Comparison of ENCODE assay signal across 9 cellular contexts in the genomic region with DNA sequence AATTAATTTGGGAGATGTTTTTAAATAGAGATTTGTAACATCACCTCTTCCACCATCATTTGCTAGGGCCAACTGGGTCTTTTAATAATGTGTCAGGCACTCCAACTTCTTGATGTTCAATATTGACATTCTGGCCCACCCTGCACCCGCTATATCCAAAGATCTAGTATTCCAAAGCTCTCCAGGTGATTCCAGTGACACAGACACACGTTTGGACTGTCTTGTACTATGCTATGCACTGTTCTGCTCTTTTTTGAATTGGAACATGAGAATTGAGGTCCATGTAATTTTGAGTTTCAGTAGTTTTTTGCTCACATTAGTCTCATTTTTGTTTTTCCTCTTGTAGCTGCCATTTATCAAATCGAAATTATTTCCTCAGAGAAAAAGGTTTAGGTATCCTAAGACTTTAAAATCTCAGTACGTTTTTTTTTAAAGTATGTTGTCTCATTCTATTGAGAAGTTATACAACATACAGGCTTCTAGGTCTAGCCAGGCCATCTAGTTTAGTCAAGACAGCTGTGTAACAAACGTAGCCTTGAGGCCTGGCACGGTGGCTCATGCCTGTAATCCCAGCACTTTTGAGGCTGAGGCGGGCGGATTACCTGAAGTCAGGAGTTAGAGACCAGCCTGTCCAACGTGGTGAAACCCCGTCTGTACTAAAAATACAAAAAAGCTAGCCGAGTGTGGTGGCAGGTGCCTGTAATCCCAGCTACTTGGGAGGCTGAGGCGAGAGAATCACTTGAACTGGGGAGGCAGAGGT. TPM values are rescaled to one million over a fixed set of nuclear protein-coding genes. Genes with fewer than 3 reads are reported as not detected.
DNase-seq lines count a peak whose midpoint lies in the region; ATAC-seq and TF ChIP-seq lines count a peak whose summit lies in the region.
"Had no signal": no experiment of that assay in that cellular context is flagged by ENCODE, and none has a peak within 500 bp of the region (broad histone marks: within the 10 kb centered on the region; RNA-seq: fewer than 3 reads in every experiment).

No MANE protein-coding gene starts in this region.

- POLR2A ChIA-PET in AG04449 (lab: Yijun Ruan, JAX) = interaction anchor here (0.5 to 0.8 kb wide), 3 partner anchors 39 to 89 kb away, joined by 3 to 4 read pairs (median 4); partner anchors contain the start of gene TBCC

- H3K27me3 Mint-ChIP-seq in natural killer cell (ENCODE audit: low read depth in 2 of 2) = no peaks in the 10 kb centered on the region

- DNase-seq in AG04449 (ENCODE audit: low read depth, low spot score) (no peak), cardiac fibroblast (ENCODE audit: low read depth in 2 of 2) (no peak), natural killer cell (no peak), amniotic stem cell (lab: John Stamatoyannopoulos, UW) (no peak), NCI-H1092 (lab: John Stamatoyannopoulos, UW) (no peak), H4 (ENCODE audit: low spot score) (no peak)
- no peak for DNase-seq in stimulated activated effector memory CD8-positive, alpha-beta T cell treated with anti-CD3 and anti-CD28 coated beads, Interleukin-12 subunit alpha, Interleukin-12 subunit beta, amount 100 ng/mL, for 72 hours (ENCODE audit: low spot score in 2 of 2)
- DNase-seq: NCI-H446 had no signal

- no peaks in the 10 kb centered on the region for H3K9me3 Mint-ChIP-seq in natural killer cell
- no peaks in the 10 kb centered on the region for H3K9me3 Mint-ChIP-seq in stimulated activated effector memory CD8-positive, alpha-beta T cell treated with anti-CD3 and anti-CD28 coated beads, Interleukin-12 subunit alpha, Interleukin-12 subunit beta, amount 100 ng/mL, for 72 hours

- peaks cover 34% of the 10 kb centered on the region for H3K4me1 ChIP-seq in HUES6 (ENCODE audit: control insufficient read depth, insufficient read depth, low read length)

- no peak for ATAC-seq in natural killer cell
- ATAC-seq in stimulated activated effector memory CD8-positive, alpha-beta T cell treated with anti-CD3 and anti-CD28 coated beads, Interleukin-12 subunit alpha, Interleukin-12 subunit beta, amount 100 ng/mL, for 72 hours = no peak

- H3K4me3 ChIP-seq in AG04449 (ENCODE audit: low read depth, low read length) (peak overlapping the region; percentile 76), HUES6 (ENCODE audit: low read depth, low read length) (peak overlapping the region; percentile 92), cardiac fibroblast (replicated peaks in 1 of 2; ENCODE audit: low read depth in 2 of 2, low read length in 2 of 2) (peak overlapping the region; percentile 76 to 79)

- H3K4me1 Mint-ChIP-seq in natural killer cell = peaks cover 21 to 30% of the 10 kb centered on the region in 2 donors
- peaks cover 22% of the 10 kb centered on the region for H3K4me1 Mint-ChIP-seq in stimulated activated effector memory CD8-positive, alpha-beta T cell treated with anti-CD3 and anti-CD28 coated beads, Interleukin-12 subunit alpha, Interleukin-12 subunit beta, amount 100 ng/mL, for 72 hours

- H3K4me3 Mint-ChIP-seq in natural killer cell = peak overlapping the region; percentile 97
- no peak overlapping the region for H3K4me3 Mint-ChIP-seq in stimulated activated effector memory CD8-positive, alpha-beta T cell treated with anti-CD3 and anti-CD28 coated beads, Interleukin-12 subunit alpha, Interleukin-12 subunit beta, amount 100 ng/mL, for 72 hours

- no peak overlapping the region for H3K27ac Mint-ChIP-seq in natural killer cell
- no peak overlapping the region for H3K27ac Mint-ChIP-seq in stimulated activated effector memory CD8-positive, alpha-beta T cell treated with anti-CD3 and anti-CD28 coated beads, Interleukin-12 subunit alpha, Interleukin-12 subunit beta, amount 100 ng/mL, for 72 hours

- TF ChIP-seq CTCF in AG04449 (IDR thresholded peaks at IDR 0.05; ENCODE audit: insufficient read depth, low read length, missing control alignments) (no peak), cardiac fibroblast (IDR thresholded peaks at IDR 0.05; ENCODE audit: low read depth, low read length) (no peak), natural killer cell (IDR thresholded peaks at IDR 0.05) (no peak)

- CTCF ChIA-PET in AG04449 (lab: Yijun Ruan, JAX) = interaction anchor here (0.6 to 1.7 kb wide), 2 partner anchors 33 to 58 kb away, joined by 3 to 4 read pairs; no protein-coding TSS in a partner anchor

- peak overlapping the region; percentile 100 for H3K9ac ChIP-seq in HUES6 (ENCODE audit: low read length)

- intact Hi-C loops in natural killer cell (cut with micrococcal nuclease) = loop anchor here (1.0 to 5.0 kb wide), 4 partner anchors 10 to 107 kb away; partner anchors contain the start of gene RPL7L1

- no peaks in the 10 kb centered on the region for H3K9me3 ChIP-seq in HUES6 (ENCODE audit: control insufficient read depth, insufficient read depth, low read depth, low read length)

- no peaks in the 10 kb centered on the region for H3K36me3 Mint-ChIP-seq in natural killer cell
- peaks cover 48% of the 10 kb centered on the region for H3K36me3 Mint-ChIP-seq in stimulated activated effector memory CD8-positive, alpha-beta T cell treated with anti-CD3 and anti-CD28 coated beads, Interleukin-12 subunit alpha, Interleukin-12 subunit beta, amount 100 ng/mL, for 72 hours

- no peak overlapping the region for H3K27ac ChIP-seq in HUES6 (ENCODE audit: low read depth, low read length)

- no peaks in the 10 kb centered on the region for H3K36me3 ChIP-seq in HUES6 (ENCODE audit: control insufficient read depth, insufficient read depth, low read length)

- no peaks in the 10 kb centered on the region for H3K27me3 ChIP-seq in HUES6 (ENCODE audit: control insufficient read depth, insufficient read depth, low read length)

RNA-seq across cellular contexts. Expression of gene BICRAL, which starts 3.1 kb away (rescaled TPM):
- total RNA-seq in natural killer cell = 10 to 100 TPM; 31.1 to 43.4 (median 37.1) TPM
- 2.3 and 3.4 TPM in 2 replicates for total RNA-seq in H4 (2014; rRNA removed; shearing (Covaris generic))

RNA-seq across cellular contexts. Expression of gene TBCC, which starts 39.0 kb away (rescaled TPM):
- 10 to 100 TPM; 64.1 to 77.6 (median 65.6) TPM for total RNA-seq in natural killer cell
- total RNA-seq in H4 (2014; rRNA removed; shearing (Covaris generic)) = 49.7 and 66.4 TPM in 2 replicates
